Comparison of ENCODE assay signal across 1 cellular context in genomic region chr10:95415631-95416031, GRCh38.
TF ChIP-seq lines count a peak whose summit lies in the region.

No MANE protein-coding gene starts in this region.

TF ChIP-seq in GM23338, 12 proteins besides CTCF, POLR2A, EP300 and RAD21:
- TF ChIP-seq, protein P1, sequence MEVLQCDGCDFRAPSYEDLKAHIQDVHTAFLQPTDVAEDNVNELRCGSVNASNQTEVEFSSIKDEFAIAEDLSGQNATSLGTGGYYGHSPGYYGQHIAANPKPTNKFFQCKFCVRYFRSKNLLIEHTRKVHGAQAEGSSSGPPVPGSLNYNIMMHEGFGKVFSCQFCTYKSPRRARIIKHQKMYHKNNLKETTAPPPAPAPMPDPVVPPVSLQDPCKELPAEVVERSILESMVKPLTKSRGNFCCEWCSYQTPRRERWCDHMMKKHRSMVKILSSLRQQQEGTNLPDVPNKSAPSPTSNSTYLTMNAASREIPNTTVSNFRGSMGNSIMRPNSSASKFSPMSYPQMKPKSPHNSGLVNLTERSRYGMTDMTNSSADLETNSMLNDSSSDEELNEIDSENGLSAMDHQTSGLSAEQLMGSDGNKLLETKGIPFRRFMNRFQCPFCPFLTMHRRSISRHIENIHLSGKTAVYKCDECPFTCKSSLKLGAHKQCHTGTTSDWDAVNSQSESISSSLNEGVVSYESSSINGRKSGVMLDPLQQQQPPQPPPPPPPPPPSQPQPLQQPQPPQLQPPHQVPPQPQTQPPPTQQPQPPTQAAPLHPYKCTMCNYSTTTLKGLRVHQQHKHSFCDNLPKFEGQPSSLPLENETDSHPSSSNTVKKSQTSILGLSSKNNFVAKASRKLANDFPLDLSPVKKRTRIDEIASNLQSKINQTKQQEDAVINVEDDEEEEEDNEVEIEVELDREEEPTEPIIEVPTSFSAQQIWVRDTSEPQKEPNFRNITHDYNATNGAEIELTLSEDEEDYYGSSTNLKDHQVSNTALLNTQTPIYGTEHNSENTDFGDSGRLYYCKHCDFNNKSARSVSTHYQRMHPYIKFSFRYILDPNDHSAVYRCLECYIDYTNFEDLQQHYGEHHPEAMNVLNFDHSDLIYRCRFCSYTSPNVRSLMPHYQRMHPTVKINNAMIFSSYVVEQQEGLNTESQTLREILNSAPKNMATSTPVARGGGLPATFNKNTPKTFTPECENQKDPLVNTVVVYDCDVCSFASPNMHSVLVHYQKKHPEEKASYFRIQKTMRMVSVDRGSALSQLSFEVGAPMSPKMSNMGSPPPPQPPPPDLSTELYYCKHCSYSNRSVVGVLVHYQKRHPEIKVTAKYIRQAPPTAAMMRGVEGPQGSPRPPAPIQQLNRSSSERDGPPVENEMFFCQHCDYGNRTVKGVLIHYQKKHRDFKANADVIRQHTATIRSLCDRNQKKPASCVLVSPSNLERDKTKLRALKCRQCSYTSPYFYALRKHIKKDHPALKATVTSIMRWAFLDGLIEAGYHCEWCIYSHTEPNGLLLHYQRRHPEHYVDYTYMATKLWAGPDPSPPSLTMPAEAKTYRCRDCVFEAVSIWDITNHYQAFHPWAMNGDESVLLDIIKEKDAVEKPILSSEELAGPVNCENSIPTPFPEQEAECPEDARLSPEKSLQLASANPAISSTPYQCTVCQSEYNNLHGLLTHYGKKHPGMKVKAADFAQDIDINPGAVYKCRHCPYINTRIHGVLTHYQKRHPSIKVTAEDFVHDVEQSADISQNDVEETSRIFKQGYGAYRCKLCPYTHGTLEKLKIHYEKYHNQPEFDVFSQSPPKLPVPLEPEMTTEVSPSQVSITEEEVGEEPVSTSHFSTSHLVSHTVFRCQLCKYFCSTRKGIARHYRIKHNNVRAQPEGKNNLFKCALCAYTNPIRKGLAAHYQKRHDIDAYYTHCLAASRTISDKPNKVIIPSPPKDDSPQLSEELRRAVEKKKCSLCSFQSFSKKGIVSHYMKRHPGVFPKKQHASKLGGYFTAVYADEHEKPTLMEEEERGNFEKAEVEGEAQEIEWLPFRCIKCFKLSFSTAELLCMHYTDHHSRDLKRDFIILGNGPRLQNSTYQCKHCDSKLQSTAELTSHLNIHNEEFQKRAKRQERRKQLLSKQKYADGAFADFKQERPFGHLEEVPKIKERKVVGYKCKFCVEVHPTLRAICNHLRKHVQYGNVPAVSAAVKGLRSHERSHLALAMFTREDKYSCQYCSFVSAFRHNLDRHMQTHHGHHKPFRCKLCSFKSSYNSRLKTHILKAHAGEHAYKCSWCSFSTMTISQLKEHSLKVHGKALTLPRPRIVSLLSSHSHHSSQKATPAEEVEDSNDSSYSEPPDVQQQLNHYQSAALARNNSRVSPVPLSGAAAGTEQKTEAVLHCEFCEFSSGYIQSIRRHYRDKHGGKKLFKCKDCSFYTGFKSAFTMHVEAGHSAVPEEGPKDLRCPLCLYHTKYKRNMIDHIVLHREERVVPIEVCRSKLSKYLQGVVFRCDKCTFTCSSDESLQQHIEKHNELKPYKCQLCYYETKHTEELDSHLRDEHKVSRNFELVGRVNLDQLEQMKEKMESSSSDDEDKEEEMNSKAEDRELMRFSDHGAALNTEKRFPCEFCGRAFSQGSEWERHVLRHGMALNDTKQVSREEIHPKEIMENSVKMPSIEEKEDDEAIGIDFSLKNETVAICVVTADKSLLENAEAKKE (CRISPR knock-in tag; IDR thresholded peaks at IDR 0.05) = no peak
- no peak for TF ChIP-seq NANOG (IDR thresholded peaks at IDR 0.05; ENCODE audit: borderline replicate concordance)
- TF ChIP-seq POLR2AphosphoS5 (IDR thresholded peaks at IDR 0.05; ENCODE audit: low read depth) = no peak
- no peak for TF ChIP-seq CREB1 (CRISPR knock-in tag; IDR thresholded peaks at IDR 0.05; ENCODE audit: low read depth)
- no peak for TF ChIP-seq JUNB (IDR thresholded peaks at IDR 0.05; ENCODE audit: unreplicated experiment)
- TF ChIP-seq ETS1 (IDR thresholded peaks at IDR 0.05) = no peak
- TF ChIP-seq STAT1 (IDR thresholded peaks at IDR 0.05; ENCODE audit: unreplicated experiment) = no peak
- no peak for TF ChIP-seq ZNF331 (CRISPR knock-in tag; IDR thresholded peaks at IDR 0.05; ENCODE audit: low read depth)
- TF ChIP-seq EZH2 (IDR thresholded peaks at IDR 0.05; ENCODE audit: low read depth, unreplicated experiment) = no peak
- TF ChIP-seq EZH2phosphoT487 (IDR thresholded peaks at IDR 0.05; ENCODE audit: unreplicated experiment) = no peak
- no peak for TF ChIP-seq ZNF114 (CRISPR knock-in tag; IDR thresholded peaks at IDR 0.05)
- TF ChIP-seq, protein P2, sequence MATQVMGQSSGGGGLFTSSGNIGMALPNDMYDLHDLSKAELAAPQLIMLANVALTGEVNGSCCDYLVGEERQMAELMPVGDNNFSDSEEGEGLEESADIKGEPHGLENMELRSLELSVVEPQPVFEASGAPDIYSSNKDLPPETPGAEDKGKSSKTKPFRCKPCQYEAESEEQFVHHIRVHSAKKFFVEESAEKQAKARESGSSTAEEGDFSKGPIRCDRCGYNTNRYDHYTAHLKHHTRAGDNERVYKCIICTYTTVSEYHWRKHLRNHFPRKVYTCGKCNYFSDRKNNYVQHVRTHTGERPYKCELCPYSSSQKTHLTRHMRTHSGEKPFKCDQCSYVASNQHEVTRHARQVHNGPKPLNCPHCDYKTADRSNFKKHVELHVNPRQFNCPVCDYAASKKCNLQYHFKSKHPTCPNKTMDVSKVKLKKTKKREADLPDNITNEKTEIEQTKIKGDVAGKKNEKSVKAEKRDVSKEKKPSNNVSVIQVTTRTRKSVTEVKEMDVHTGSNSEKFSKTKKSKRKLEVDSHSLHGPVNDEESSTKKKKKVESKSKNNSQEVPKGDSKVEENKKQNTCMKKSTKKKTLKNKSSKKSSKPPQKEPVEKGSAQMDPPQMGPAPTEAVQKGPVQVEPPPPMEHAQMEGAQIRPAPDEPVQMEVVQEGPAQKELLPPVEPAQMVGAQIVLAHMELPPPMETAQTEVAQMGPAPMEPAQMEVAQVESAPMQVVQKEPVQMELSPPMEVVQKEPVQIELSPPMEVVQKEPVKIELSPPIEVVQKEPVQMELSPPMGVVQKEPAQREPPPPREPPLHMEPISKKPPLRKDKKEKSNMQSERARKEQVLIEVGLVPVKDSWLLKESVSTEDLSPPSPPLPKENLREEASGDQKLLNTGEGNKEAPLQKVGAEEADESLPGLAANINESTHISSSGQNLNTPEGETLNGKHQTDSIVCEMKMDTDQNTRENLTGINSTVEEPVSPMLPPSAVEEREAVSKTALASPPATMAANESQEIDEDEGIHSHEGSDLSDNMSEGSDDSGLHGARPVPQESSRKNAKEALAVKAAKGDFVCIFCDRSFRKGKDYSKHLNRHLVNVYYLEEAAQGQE (IDR thresholded peaks at IDR 0.05; ENCODE audit: unreplicated experiment) = no peak
TF ChIP-seq in GM23338: peak in this region for 0.
